Comparison of ENCODE assay signal across 1 cellular context in genomic region chr3:136545664-136546266, GRCh38.
TF ChIP-seq lines count a peak whose summit lies in the region.

No MANE protein-coding gene starts in this region.

TF ChIP-seq in neural cell, 6 proteins besides CTCF, POLR2A, EP300 and RAD21 (continued from another document):
- TF ChIP-seq REST (IDR thresholded peaks at IDR 0.05; ENCODE audit: borderline replicate concordance) (no peak), EZH2 (IDR thresholded peaks at IDR 0.05; ENCODE audit: borderline replicate concordance, insufficient read depth, low read length, poor library complexity, severe bottlenecking) (no peak), TAF1 (IDR thresholded peaks at IDR 0.05; ENCODE audit: low read depth) (no peak), MXI1 (conservative IDR thresholded peaks at IDR 0.05; ENCODE audit: poor library complexity, severe bottlenecking) (no peak)
TF ChIP-seq in neural cell: peak in this region for 1.
